ENCODE assay signal across 16 cellular contexts in genomic region chr1:20481158-20481617, GRCh38. TPM values are rescaled to one million over a fixed set of nuclear protein-coding genes. Genes with fewer than 3 reads are reported as not detected.
DNase-seq lines count a peak whose midpoint lies in the region; ATAC-seq, FAIRE-seq and TF ChIP-seq lines count a peak whose summit lies in the region.
"Had no signal": no experiment of that assay in that cellular context is flagged by ENCODE, and none has a peak within 500 bp of the region (broad histone marks: within the 10 kb centered on the region; RNA-seq: fewer than 3 reads in every experiment).

No MANE protein-coding gene starts in this region.

- H3K4me2 ChIP-seq in hepatocyte = peak overlapping the region; percentile 95

- no peak for TF ChIP-seq POLR2A in tibial nerve (IDR thresholded peaks at IDR 0.05)

- TF ChIP-seq CTCF in hepatocyte (IDR thresholded peaks at IDR 0.05; ENCODE audit: poor library complexity) = no peak
- no peak for TF ChIP-seq CTCF in tibial nerve (IDR thresholded peaks at IDR 0.05)

- H2AFZ ChIP-seq in hepatocyte = no peak overlapping the region

- peaks cover 14% of the 10 kb centered on the region for H4K20me1 ChIP-seq in hepatocyte (ENCODE audit: insufficient read depth, poor library complexity, severe bottlenecking)

- TF ChIP-seq EP300 in tibial nerve (IDR thresholded peaks at IDR 0.05) = no peak

- no peaks in the 10 kb centered on the region for H3K4me1 Mint-ChIP-seq in activated T-helper 1 cell treated with anti-CD3 and anti-CD28 coated beads, Interleukin-12 subunit alpha, Interleukin-12 subunit beta, Interleukin-2, Interleukin-4 antibody, amounts not matched to agents 30 ng/mL and 10 ng/mL and 1 ng/mL, durations not matched to agents 14 hours and 24 hours and 36 hours (ENCODE audit: low read depth)

- intact Hi-C loops in activated T-helper 1 cell treated with anti-CD3 and anti-CD28 coated beads, Interleukin-12 subunit alpha, Interleukin-12 subunit beta, Interleukin-2, Interleukin-4 antibody, amounts not matched to agents 30 ng/mL and 10 ng/mL and 1 ng/mL, durations not matched to agents 14 hours and 24 hours and 36 hours (cut with micrococcal nuclease) = loop anchor here (10.0 kb wide), 1 partner anchor 1846 kb away; the partner anchor contains the start of gene PAX7

- no peaks in the 10 kb centered on the region for H3K9me3 Mint-ChIP-seq in activated T-helper 1 cell treated with anti-CD3 and anti-CD28 coated beads, Interleukin-12 subunit alpha, Interleukin-12 subunit beta, Interleukin-2, Interleukin-4 antibody, amounts not matched to agents 30 ng/mL and 10 ng/mL and 1 ng/mL, durations not matched to agents 14 hours and 24 hours and 36 hours

- peaks cover 63% of the 10 kb centered on the region for H3K4me1 ChIP-seq in hepatocyte (ENCODE audit: insufficient read depth)
- peaks cover 0 to 35% (median 19%) of the 10 kb centered on the region in 4 donors for H3K4me1 ChIP-seq in tibial nerve

- H3K27me3 ChIP-seq in hepatocyte (no peaks in the 10 kb centered on the region), tibial nerve (peaks cover 0 to 75% of the 10 kb centered on the region in 2 donors)

- WGBS in hepatocyte (ENCODE audit: low lambda C conversion rate, missing lambda C conversion rate) = 52% methylated on average over 3 of the region's 3 CpGs
- WGBS in tibial nerve, 2 donors = 48 to 60% methylated on average over 3 of the region's 3 CpGs

- DNase-seq in EH (ENCODE audit: low read depth) (peak; percentile 47), RCC 7860 (ENCODE audit: low spot score) (peak; percentile 42), hepatocyte (ENCODE audit: low spot score) (peak; percentile 69), pons (ENCODE audit: low spot score) (peak; percentile 44), GOT3 (lab: John Stamatoyannopoulos, UW) (no peak), tibial nerve (ENCODE audit: low spot score in 2 of 2) (no peak)
- no peak for DNase-seq in activated T-helper 1 cell treated with anti-CD3 and anti-CD28 coated beads, Interleukin-12 subunit alpha, Interleukin-12 subunit beta, Interleukin-2, Interleukin-4 antibody, amounts not matched to agents 30 ng/mL and 10 ng/mL and 1 ng/mL, durations not matched to agents 14 hours and 24 hours and 36 hours (ENCODE audit: low spot score)
- DNase-seq: gastrocnemius medialis; KG1; left ventricle myocardium superior; NCI-H2107; pancreas; stimulated activated naive CD8-positive, alpha-beta T cell treated with anti-CD3 and anti-CD28 coated beads, Interleukin-15, Interleukin-2, amounts not matched to agents 100 U/mL and 50 U/mL, for 24 hours; T1000 had no signal

- no peak overlapping the region for H3K4me3 Mint-ChIP-seq in activated T-helper 1 cell treated with anti-CD3 and anti-CD28 coated beads, Interleukin-12 subunit alpha, Interleukin-12 subunit beta, Interleukin-2, Interleukin-4 antibody, amounts not matched to agents 30 ng/mL and 10 ng/mL and 1 ng/mL, durations not matched to agents 14 hours and 24 hours and 36 hours
- H3K4me3 Mint-ChIP-seq: activated naive CD8-positive, alpha-beta T cell had no signal

- H3K27ac Mint-ChIP-seq in activated T-helper 1 cell treated with anti-CD3 and anti-CD28 coated beads, Interleukin-12 subunit alpha, Interleukin-12 subunit beta, Interleukin-2, Interleukin-4 antibody, amounts not matched to agents 30 ng/mL and 10 ng/mL and 1 ng/mL, durations not matched to agents 14 hours and 24 hours and 36 hours = no peak overlapping the region
- H3K27ac Mint-ChIP-seq: activated naive CD8-positive, alpha-beta T cell had no signal

- H3K9me3 ChIP-seq in hepatocyte (ENCODE audit: low read depth) (no peaks in the 10 kb centered on the region), tibial nerve (no peaks in the 10 kb centered on the region)
- H3K9me3 ChIP-seq: gastrocnemius medialis, pancreas had no signal

- peaks cover 45% of the 10 kb centered on the region for H3K79me2 ChIP-seq in hepatocyte

- peaks cover 2% of the 10 kb centered on the region for H3K36me3 Mint-ChIP-seq in activated T-helper 1 cell treated with anti-CD3 and anti-CD28 coated beads, Interleukin-12 subunit alpha, Interleukin-12 subunit beta, Interleukin-2, Interleukin-4 antibody, amounts not matched to agents 30 ng/mL and 10 ng/mL and 1 ng/mL, durations not matched to agents 14 hours and 24 hours and 36 hours (ENCODE audit: low read depth)
- H3K36me3 Mint-ChIP-seq: activated naive CD8-positive, alpha-beta T cell had no signal

- peak; percentile 77 for FAIRE-seq in RCC 7860 (lab: Jason Lieb, UNC)
- FAIRE-seq: pancreas had no signal

- no peaks in the 10 kb centered on the region for H3K36me3 ChIP-seq in hepatocyte (replicated peaks; ENCODE audit: insufficient read depth, low read depth)
- H3K36me3 ChIP-seq in tibial nerve = no peaks in the 10 kb centered on the region
- H3K36me3 ChIP-seq: gastrocnemius medialis, pancreas had no signal

- no peak overlapping the region for H3K4me3 ChIP-seq in hepatocyte
- no peak overlapping the region for H3K4me3 ChIP-seq in tibial nerve
- H3K4me3 ChIP-seq: gastrocnemius medialis, pancreas had no signal

- H3K9me2 ChIP-seq in hepatocyte (replicated peaks; ENCODE audit: insufficient read depth) = no peaks in the 10 kb centered on the region

- peaks cover 76% of the 10 kb centered on the region for H3K27me3 Mint-ChIP-seq in activated T-helper 1 cell treated with anti-CD3 and anti-CD28 coated beads, Interleukin-12 subunit alpha, Interleukin-12 subunit beta, Interleukin-2, Interleukin-4 antibody, amounts not matched to agents 30 ng/mL and 10 ng/mL and 1 ng/mL, durations not matched to agents 14 hours and 24 hours and 36 hours (ENCODE audit: insufficient read depth)

- H3K27ac ChIP-seq in hepatocyte = peak overlapping the region; percentile 95
- peak overlapping the region in 1 of 4 donors; percentile 15 for H3K27ac ChIP-seq in tibial nerve
- H3K27ac ChIP-seq: gastrocnemius medialis had no signal

- ATAC-seq in GM19035 (IDR thresholded peaks at IDR 0.05; ENCODE audit: unreplicated experiment) = no peak
- ATAC-seq: gastrocnemius medialis; left ventricle myocardium superior; stimulated activated naive CD8-positive, alpha-beta T cell treated with anti-CD3 and anti-CD28 coated beads, Interleukin-15, Interleukin-2, amounts not matched to agents 100 U/mL and 50 U/mL, for 24 hours had no signal

RNA-seq across cellular contexts. Expression of gene CAMK2N1, which starts 4.8 kb away (rescaled TPM):
- total RNA-seq in hepatocyte (38.5 and 41.7 TPM in 2 replicates), tibial nerve (1 to 10 TPM; 2.4 to 5.9 (median 4.8) TPM)
- 39.4 and 45.5 TPM in 2 replicates for polyA plus RNA-seq in hepatocyte
- total RNA-seq in activated T-helper 1 cell treated with anti-CD3 and anti-CD28 coated beads, Interleukin-12 subunit alpha, Interleukin-12 subunit beta, Interleukin-2, Interleukin-4 antibody, amounts not matched to agents 30 ng/mL and 10 ng/mL and 1 ng/mL, durations not matched to agents 14 hours and 24 hours and 36 hours = 1.8 and 1.9 TPM in 2 replicates

RNA-seq across cellular contexts. Expression of gene MUL1, which starts 26.8 kb away (rescaled TPM):
- total RNA-seq in hepatocyte = 40.1 and 44.8 TPM in 2 replicates
- polyA plus RNA-seq in hepatocyte = 47.4 and 48.1 TPM in 2 replicates
- total RNA-seq in activated T-helper 1 cell treated with anti-CD3 and anti-CD28 coated beads, Interleukin-12 subunit alpha, Interleukin-12 subunit beta, Interleukin-2, Interleukin-4 antibody, amounts not matched to agents 30 ng/mL and 10 ng/mL and 1 ng/mL, durations not matched to agents 14 hours and 24 hours and 36 hours = 22.0 and 22.8 TPM in 2 replicates
- total RNA-seq in tibial nerve = 10 to 100 TPM; 27.5 to 31.2 (median 30.6) TPM

Comparison
In these comparisons a context has a peak if more than half of its experiments do, and no peak if none do; other contexts are left out.
1. DNase-seq: peak in EH (single experiment), RCC 7860 (single experiment), hepatocyte (single experiment) and pons (single experiment); none in GOT3 (single experiment), activated T-helper 1 cell treated with anti-CD3 and anti-CD28 coated beads, Interleukin-12 subunit alpha, Interleukin-12 subunit beta, Interleukin-2, Interleukin-4 antibody, amounts not matched to agents 30 ng/mL and 10 ng/mL and 1 ng/mL, durations not matched to agents 14 hours and 24 hours and 36 hours (single experiment) and tibial nerve (0 of 2).